Comparison of ENCODE assay signal across 17 cellular contexts in genomic region chr7:885261-885892, GRCh38. TPM values are rescaled to one million over a fixed set of nuclear protein-coding genes. Genes with fewer than 3 reads are reported as not detected.
DNase-seq lines count a peak whose midpoint lies in the region; ATAC-seq and TF ChIP-seq lines count a peak whose summit lies in the region.
"Had no signal": no experiment of that assay in that cellular context is flagged by ENCODE, and none has a peak within 500 bp of the region (broad histone marks: within the 10 kb centered on the region; RNA-seq: fewer than 3 reads in every experiment).

No MANE protein-coding gene starts in this region.

- H3K27me3 Mint-ChIP-seq in stimulated activated naive CD8-positive, alpha-beta T cell treated with anti-CD3 and anti-CD28 coated beads, Interleukin-15, amount 100 ng/mL, for 72 hours: no peaks in the 10 kb centered on the region
- H3K27me3 Mint-ChIP-seq in glutamatergic neuron (ENCODE audit: unreplicated experiment): peaks cover 11% of the 10 kb centered on the region
- no peaks in the 10 kb centered on the region for H3K27me3 Mint-ChIP-seq in activated CD8-positive, alpha-beta memory T cell treated with anti-CD3 and anti-CD28 coated beads, Interleukin-2, amount 10 ng/mL, durations not matched to agents 7 days and 5 days
- H3K27me3 Mint-ChIP-seq: IgD-negative memory B cell had no signal

- no peak for TF ChIP-seq POLR2A in erythroblast (IDR thresholded peaks at IDR 0.05; ENCODE audit: low read length)

- TF ChIP-seq CTCF in glutamatergic neuron (IDR thresholded peaks at IDR 0.05; ENCODE audit: partially characterized antibody, unreplicated experiment): no peak
- TF ChIP-seq CTCF in osteoblast (IDR thresholded peaks at IDR 0.05; ENCODE audit: extremely low read depth, low read depth, low read length): no peak

- no peak overlapping the region for H3K4me3 ChIP-seq in osteoblast (ENCODE audit: insufficient read depth, low read length)

- H3K27ac ChIP-seq in osteoblast (ENCODE audit: low read depth, low read length): no peak overlapping the region

- no peak for DNase-seq in stimulated activated naive CD8-positive, alpha-beta T cell treated with anti-CD3 and anti-CD28 coated beads, Interleukin-15, amount 100 ng/mL, for 72 hours
- DNase-seq in stimulated activated naive CD8-positive, alpha-beta T cell treated with anti-CD3 and anti-CD28 coated beads, Interleukin-15, Interleukin-2, amounts not matched to agents 100 U/mL and 50 U/mL, for 24 hours: no peak
- DNase-seq in glutamatergic neuron (peak; percentile 30), osteoblast (ENCODE audit: insufficient read length, low spot score, missing footprints) (peak; percentile 81), erythroblast (lab: John Stamatoyannopoulos, UW) (no peak), mucosa of gallbladder (ENCODE audit: low spot score) (no peak)
- no peak for DNase-seq in activated CD8-positive, alpha-beta memory T cell treated with anti-CD3 and anti-CD28 coated beads, Interleukin-2, amount 10 ng/mL, durations not matched to agents 7 days and 5 days
- DNase-seq: AML-193; CD8-positive, alpha-beta T cell; MV-4-11; NCI-H1436; NCI-H2029 treated with DMSO at 0.1 percent for 48 hours; NCI-H510A treated with DMSO at 0.1 percent for 48 hours; SHP77 treated with DMSO at 0.1 percent for 48 hours had no signal

- H3K27ac Mint-ChIP-seq in stimulated activated naive CD8-positive, alpha-beta T cell treated with anti-CD3 and anti-CD28 coated beads, Interleukin-15, amount 100 ng/mL, for 72 hours: peak overlapping the region in 1 of 2 donors; percentile 92
- H3K27ac Mint-ChIP-seq in glutamatergic neuron (ENCODE audit: unreplicated experiment): no peak overlapping the region
- no peak overlapping the region for H3K27ac Mint-ChIP-seq in activated CD8-positive, alpha-beta memory T cell treated with anti-CD3 and anti-CD28 coated beads, Interleukin-2, amount 10 ng/mL, durations not matched to agents 7 days and 5 days
- H3K27ac Mint-ChIP-seq: CD8-positive, alpha-beta T cell; IgD-negative memory B cell had no signal

- peaks cover 90% of the 10 kb centered on the region for H3K79me2 ChIP-seq in osteoblast (ENCODE audit: insufficient read depth, low read length)

- H3K4me1 ChIP-seq in osteoblast (ENCODE audit: insufficient read depth, low read length): no peaks in the 10 kb centered on the region

- H3K4me1 Mint-ChIP-seq in stimulated activated naive CD8-positive, alpha-beta T cell treated with anti-CD3 and anti-CD28 coated beads, Interleukin-15, amount 100 ng/mL, for 72 hours: peaks cover 29% of the 10 kb centered on the region
- H3K4me1 Mint-ChIP-seq in glutamatergic neuron (ENCODE audit: low read depth, unreplicated experiment): peaks cover 19% of the 10 kb centered on the region
- H3K4me1 Mint-ChIP-seq in activated CD8-positive, alpha-beta memory T cell treated with anti-CD3 and anti-CD28 coated beads, Interleukin-2, amount 10 ng/mL, durations not matched to agents 7 days and 5 days: peaks cover 2% of the 10 kb centered on the region

- no peaks in the 10 kb centered on the region for H3K27me3 ChIP-seq in osteoblast (ENCODE audit: insufficient read depth, low read length)

- CTCF ChIA-PET in activated CD8-positive, alpha-beta memory T cell treated with anti-CD3 and anti-CD28 coated beads, Interleukin-2, amount 10 ng/mL, durations not matched to agents 7 days and 5 days (lab: Charles Lee): interaction anchor here (1.0 kb wide), 1 partner anchor 22 kb away, joined by 3 read pairs; no protein-coding TSS in a partner anchor

- H2AFZ ChIP-seq in osteoblast (ENCODE audit: low read length): no peak overlapping the region

- ATAC-seq in stimulated activated naive CD8-positive, alpha-beta T cell treated with anti-CD3 and anti-CD28 coated beads, Interleukin-15, amount 100 ng/mL, for 72 hours: peak; percentile 28
- ATAC-seq in stimulated activated naive CD8-positive, alpha-beta T cell treated with anti-CD3 and anti-CD28 coated beads, Interleukin-15, Interleukin-2, amounts not matched to agents 100 U/mL and 50 U/mL, for 24 hours: no peak
- ATAC-seq in HG03520 (IDR thresholded peaks at IDR 0.05; ENCODE audit: unreplicated experiment): no peak
- no peak for ATAC-seq in activated CD8-positive, alpha-beta memory T cell treated with anti-CD3 and anti-CD28 coated beads, Interleukin-2, amount 10 ng/mL, durations not matched to agents 7 days and 5 days
- ATAC-seq: CD8-positive, alpha-beta T cell; Panc1 had no signal

- no peaks in the 10 kb centered on the region for H3K9me3 ChIP-seq in osteoblast (ENCODE audit: low read depth, low read length)

- peaks cover 64% of the 10 kb centered on the region for H4K20me1 ChIP-seq in osteoblast (ENCODE audit: insufficient read depth, low read length)

- peaks cover 13% of the 10 kb centered on the region for H3K36me3 ChIP-seq in osteoblast (ENCODE audit: insufficient read depth, low read length)

- H3K36me3 Mint-ChIP-seq in glutamatergic neuron (ENCODE audit: unreplicated experiment): peaks cover 4% of the 10 kb centered on the region
- H3K36me3 Mint-ChIP-seq in activated CD8-positive, alpha-beta memory T cell treated with anti-CD3 and anti-CD28 coated beads, Interleukin-2, amount 10 ng/mL, durations not matched to agents 7 days and 5 days: peaks cover 6% of the 10 kb centered on the region

- H3K4me3 Mint-ChIP-seq in stimulated activated naive CD8-positive, alpha-beta T cell treated with anti-CD3 and anti-CD28 coated beads, Interleukin-15, amount 100 ng/mL, for 72 hours: no peak overlapping the region
- H3K4me3 Mint-ChIP-seq in glutamatergic neuron (ENCODE audit: unreplicated experiment): no peak overlapping the region
- H3K4me3 Mint-ChIP-seq in activated CD8-positive, alpha-beta memory T cell treated with anti-CD3 and anti-CD28 coated beads, Interleukin-2, amount 10 ng/mL, durations not matched to agents 7 days and 5 days: no peak overlapping the region
- H3K4me3 Mint-ChIP-seq: CD8-positive, alpha-beta T cell had no signal

- H3K4me2 ChIP-seq in osteoblast (ENCODE audit: insufficient read depth, low read length): no peak overlapping the region

- no peaks in the 10 kb centered on the region for H3K9me3 Mint-ChIP-seq in stimulated activated naive CD8-positive, alpha-beta T cell treated with anti-CD3 and anti-CD28 coated beads, Interleukin-15, amount 100 ng/mL, for 72 hours
- peaks cover 12% of the 10 kb centered on the region for H3K9me3 Mint-ChIP-seq in glutamatergic neuron (ENCODE audit: unreplicated experiment)
- H3K9me3 Mint-ChIP-seq in activated CD8-positive, alpha-beta memory T cell treated with anti-CD3 and anti-CD28 coated beads, Interleukin-2, amount 10 ng/mL, durations not matched to agents 7 days and 5 days (ENCODE audit: low read depth): no peaks in the 10 kb centered on the region
- H3K9me3 Mint-ChIP-seq: CD8-positive, alpha-beta T cell; IgD-negative memory B cell had no signal

RNA-seq across cellular contexts. Expression of gene GET4, which starts 9.0 kb away (rescaled TPM):
- total RNA-seq in glutamatergic neuron (ENCODE audit: unreplicated experiment) (70.2 TPM), osteoblast (17.7 and 18.9 TPM in 2 replicates), mucosa of gallbladder (37.5 TPM)
- total RNA-seq in activated CD8-positive, alpha-beta memory T cell treated with anti-CD3 and anti-CD28 coated beads, Interleukin-2, amount 10 ng/mL, durations not matched to agents 7 days and 5 days: 10 to 100 TPM; 38.0 to 39.2 TPM

RNA-seq across cellular contexts. Expression of gene SUN1, which starts 53.1 kb away (rescaled TPM):
- total RNA-seq in glutamatergic neuron (ENCODE audit: unreplicated experiment) (879 TPM), osteoblast (109 and 126 TPM in 2 replicates), mucosa of gallbladder (126 TPM)
- 10 to 100 TPM; 41.4 to 46.3 TPM for total RNA-seq in activated CD8-positive, alpha-beta memory T cell treated with anti-CD3 and anti-CD28 coated beads, Interleukin-2, amount 10 ng/mL, durations not matched to agents 7 days and 5 days

Comparison
In these comparisons a context has a peak if more than half of its experiments do, and no peak if none do; other contexts are left out.
1. DNase-seq: peak in glutamatergic neuron (single experiment) and osteoblast (single experiment); none in stimulated activated naive CD8-positive, alpha-beta T cell treated with anti-CD3 and anti-CD28 coated beads, Interleukin-15, amount 100 ng/mL, for 72 hours (0 of 2), stimulated activated naive CD8-positive, alpha-beta T cell treated with anti-CD3 and anti-CD28 coated beads, Interleukin-15, Interleukin-2, amounts not matched to agents 100 U/mL and 50 U/mL, for 24 hours (single experiment), erythroblast (0 of 2), mucosa of gallbladder (single experiment) and activated CD8-positive, alpha-beta memory T cell treated with anti-CD3 and anti-CD28 coated beads, Interleukin-2, amount 10 ng/mL, durations not matched to agents 7 days and 5 days (single experiment).